ENCODE assay signal across 14 cellular contexts in genomic region chr3:157226173-157226847, GRCh38.
A peak's percentile ranks its signal among the peaks of the same experiment; 100 is the strongest.
DNase-seq lines count a peak whose midpoint lies in the region; ATAC-seq, FAIRE-seq and TF ChIP-seq lines count a peak whose summit lies in the region.
"Had no signal": no experiment of that assay in that cellular context is flagged by ENCODE, and none has a peak within 500 bp of the region (broad histone marks: within the 10 kb centered on the region; RNA-seq: fewer than 3 reads in every experiment).

No MANE protein-coding gene starts in this region.

- peaks cover 12% of the 10 kb centered on the region for H3K27me3 Mint-ChIP-seq in activated T-cell treated with anti-CD3 and anti-CD28 coated beads, Interleukin-2, amount 50 U/mL, for 72 hours (ENCODE audit: low read depth)
- no peaks in the 10 kb centered on the region for H3K27me3 Mint-ChIP-seq in activated naive CD8-positive, alpha-beta T cell treated with anti-CD3 and anti-CD28 coated beads for 36 hours

- H3K9me3 Mint-ChIP-seq in activated T-cell treated with anti-CD3 and anti-CD28 coated beads, Interleukin-2, amount 50 U/mL, for 72 hours = peaks cover 0 to 5% of the 10 kb centered on the region in 2 donors
- H3K9me3 Mint-ChIP-seq in activated naive CD8-positive, alpha-beta T cell treated with anti-CD3 and anti-CD28 coated beads for 36 hours = no peaks in the 10 kb centered on the region

- H4K20me1 ChIP-seq in PC-3 (ENCODE audit: low read length) = no peaks in the 10 kb centered on the region

- no peak overlapping the region for H3K4me3 ChIP-seq in PC-3 (ENCODE audit: low read length)
- H3K4me3 ChIP-seq: adrenal gland, SJSA1 had no signal

- no peaks in the 10 kb centered on the region for H3K27me3 ChIP-seq in PC-3 (ENCODE audit: low read length)
- H3K27me3 ChIP-seq: adrenal gland had no signal

- H3K9me3 ChIP-seq in PC-3 (ENCODE audit: low read length) = no peaks in the 10 kb centered on the region
- H3K9me3 ChIP-seq: adrenal gland, SJSA1 had no signal

- H3K9ac ChIP-seq in PC-3 (ENCODE audit: low read length) = no peak overlapping the region

- no peak for TF ChIP-seq CTCF in PC-3 (conservative IDR thresholded peaks at IDR 0.05; ENCODE audit: low read depth, low read length)

- no peak overlapping the region for H2AFZ ChIP-seq in PC-3 (ENCODE audit: low read length)

- peaks cover 2% of the 10 kb centered on the region for H3K4me1 ChIP-seq in PC-3 (ENCODE audit: insufficient read depth, low read length)
- H3K4me1 ChIP-seq: adrenal gland, SJSA1 had no signal

- H3K9me2 ChIP-seq in PC-3 (replicated peaks; ENCODE audit: low read length) = no peaks in the 10 kb centered on the region

- H3K36me3 Mint-ChIP-seq in activated T-cell treated with anti-CD3 and anti-CD28 coated beads, Interleukin-2, amount 50 U/mL, for 72 hours (ENCODE audit: insufficient read depth in 2 of 2) = peaks cover 0 to 8% of the 10 kb centered on the region in 2 donors
- no peaks in the 10 kb centered on the region for H3K36me3 Mint-ChIP-seq in activated naive CD8-positive, alpha-beta T cell treated with anti-CD3 and anti-CD28 coated beads for 36 hours

- H3K79me2 ChIP-seq in PC-3 (ENCODE audit: low read length) = no peaks in the 10 kb centered on the region

- peaks cover 20% of the 10 kb centered on the region for H3K4me1 Mint-ChIP-seq in activated T-cell treated with anti-CD3 and anti-CD28 coated beads, Interleukin-2, amount 50 U/mL, for 72 hours (ENCODE audit: low read depth)
- H3K4me1 Mint-ChIP-seq in activated naive CD8-positive, alpha-beta T cell treated with anti-CD3 and anti-CD28 coated beads for 36 hours = peaks cover 14% of the 10 kb centered on the region

- FAIRE-seq in urothelium cell line (lab: Jason Lieb, UNC) = no peak
- FAIRE-seq: HepG2 had no signal

- POLR2A ChIA-PET in PC-3 (lab: Charles Lee; ENCODE audit: unreplicated experiment) = no interaction called here

- intact Hi-C loops in PC-3 (cut with micrococcal nuclease) = no loop called here

- CTCF ChIA-PET in PC-3 (lab: Charles Lee) = no interaction called here

- no peak overlapping the region for H3K27ac ChIP-seq in PC-3 (ENCODE audit: low read length)
- H3K27ac ChIP-seq: adrenal gland, SJSA1 had no signal

- no peaks in the 10 kb centered on the region for H3F3A ChIP-seq in PC-3 (ENCODE audit: low read length, unreplicated experiment)

- H3K27ac Mint-ChIP-seq in activated T-cell treated with anti-CD3 and anti-CD28 coated beads, Interleukin-2, amount 50 U/mL, for 72 hours = peak overlapping the region; percentile 17
- peak overlapping the region; percentile 76 for H3K27ac Mint-ChIP-seq in activated naive CD8-positive, alpha-beta T cell treated with anti-CD3 and anti-CD28 coated beads for 36 hours

- H3K4me2 ChIP-seq in PC-3 (ENCODE audit: low read length) = no peak overlapping the region

- H3K36me3 ChIP-seq in PC-3 (ENCODE audit: low read depth, low read length) = no peaks in the 10 kb centered on the region
- H3K36me3 ChIP-seq: adrenal gland, SJSA1 had no signal

- peak; percentile 93 to 94 for ATAC-seq in activated T-cell treated with anti-CD3 and anti-CD28 coated beads, Interleukin-2, amount 50 U/mL, for 72 hours (replicated peaks in 1 of 2)
- ATAC-seq in HG03175 (IDR thresholded peaks at IDR 0.05; ENCODE audit: unreplicated experiment) (peak; percentile 53), GM18519 (IDR thresholded peaks at IDR 0.05; ENCODE audit: low FRiP score, unreplicated experiment) (no peak), PC-3 (no peak)
- ATAC-seq: HepG2, sciatic nerve had no signal

- no TSS peak for BruUV-seq in PC-3 (replicated peaks; lab: Mats Ljungman, UMichigan)

- peak overlapping the region; percentile 47 to 72 for H3K4me3 Mint-ChIP-seq in activated T-cell treated with anti-CD3 and anti-CD28 coated beads, Interleukin-2, amount 50 U/mL, for 72 hours
- no peak overlapping the region for H3K4me3 Mint-ChIP-seq in activated naive CD8-positive, alpha-beta T cell treated with anti-CD3 and anti-CD28 coated beads for 36 hours

- no peak for DNase-seq in activated T-cell treated with anti-CD3 and anti-CD28 coated beads, Interleukin-2, amount 50 U/mL, for 72 hours
- no peak for DNase-seq in activated T-cell treated with anti-CD3 and anti-CD28 coated beads, Interleukin-2, amount 50 U/mL, for 1 hour
- DNase-seq in activated naive CD8-positive, alpha-beta T cell treated with anti-CD3 and anti-CD28 coated beads for 36 hours = no peak
- DNase-seq in stromal cell of bone marrow (ENCODE audit: low read depth) (peak; percentile 38), urothelium cell line (ENCODE audit: low spot score) (no peak), PC-3 (no peak)
- DNase-seq: activated CD4-positive, alpha-beta T cell treated with anti-CD3 and anti-CD28 coated beads for 4 hours; adrenal gland; NCI-H2171 had no signal

Comparison
In these comparisons a context has a peak if more than half of its experiments do, and no peak if none do; other contexts are left out.
1. ATAC-seq: peak in activated T-cell treated with anti-CD3 and anti-CD28 coated beads, Interleukin-2, amount 50 U/mL, for 72 hours (2 of 2) and HG03175 (single experiment); none in GM18519 (single experiment) and PC-3 (single experiment).